8 cellular contexts compared by ENCODE assay signal in genomic region chr1:1122078-1122811, GRCh38. TPM values are rescaled to one million over a fixed set of nuclear protein-coding genes. Genes with fewer than 3 reads are reported as not detected.
DNase-seq lines count a peak whose midpoint lies in the region; ATAC-seq, FAIRE-seq and TF ChIP-seq lines count a peak whose summit lies in the region.

No MANE protein-coding gene starts in this region.

- H3K27ac ChIP-seq in WERI-Rb-1 = peak overlapping the region; percentile 36; the same call in 1 of the 2 replicates

- no peaks in the 10 kb centered on the region; the same call in 1 of the 2 replicates for H3K4me1 ChIP-seq in BE2C

- in situ Hi-C loops in T47D (cut with HindIII; ENCODE audit: low pct_unique_long_range_greater_than_20kb, low sequenced_read_pairs) = no loop called here

- no peaks in the 10 kb centered on the region for H3K9me3 ChIP-seq in BE2C
- no peaks in the 10 kb centered on the region for H3K9me3 ChIP-seq in WERI-Rb-1 (ENCODE audit: severe bottlenecking)

- peak; percentile 85 for TF ChIP-seq CTCF in BE2C (IDR thresholded peaks at IDR 0.05; ENCODE audit: low read depth, low read length)
- peak; percentile 93 for TF ChIP-seq CTCF in WERI-Rb-1 (IDR thresholded peaks at IDR 0.05; ENCODE audit: low read depth, low read length)

- peak; percentile 90 for DNase-seq in BE2C
- peak; percentile 96 for DNase-seq in GM19239 (ENCODE audit: insufficient read length, low spot score)
- peak; percentile 87 for DNase-seq in NAMALWA (ENCODE audit: low spot score)
- DNase-seq in WERI-Rb-1 = peak; percentile 83
- DNase-seq in T47D (ENCODE audit: low read depth in 1 of 2, low spot score in 1 of 2) = peak; percentile 76 to 81
- peak; percentile 84 for DNase-seq in islet precursor cell
- DNase-seq in stimulated activated CD4-positive, alpha-beta T cell treated with anti-CD3 and anti-CD28 coated beads, Interleukin-12 subunit alpha, Interleukin-12 subunit beta, amount 100 ng/mL, for 24 hours (ENCODE audit: low read depth in 2 of 2) = peak; percentile 59 to 78

- no peak for ATAC-seq in GM19351 (IDR thresholded peaks at IDR 0.05; ENCODE audit: unreplicated experiment)

- H3K27me3 ChIP-seq in BE2C (peaks cover 33% of the 10 kb centered on the region), WERI-Rb-1 (ENCODE audit: insufficient read depth, low read depth, severe bottlenecking) (no peaks in the 10 kb centered on the region)

- H3K4me3 ChIP-seq in BE2C (ENCODE audit: low read depth, low read length) (no peak overlapping the region; the same call in 1 of the 2 replicates), WERI-Rb-1 (ENCODE audit: low read depth, low read length) (no peak overlapping the region)

- H3K36me3 ChIP-seq in BE2C = no peaks in the 10 kb centered on the region
- no peaks in the 10 kb centered on the region for H3K36me3 ChIP-seq in WERI-Rb-1

- FAIRE-seq in GM19239 (lab: Jason Lieb, UNC) = peak; percentile 31

RNA-seq across cellular contexts. Expression of gene C1orf159, which starts 6.4 kb away (rescaled TPM):
- polyA plus RNA-seq in BE2C (2012; ENCODE audit: insufficient read depth, insufficient read length, low read depth) = 32.0 TPM

RNA-seq across cellular contexts. Expression of gene RNF223, which starts 48.1 kb away (rescaled TPM):
- polyA plus RNA-seq in BE2C (2012; ENCODE audit: insufficient read depth, insufficient read length, low read depth) = not detected

RNA-seq across cellular contexts. Expression of gene TTLL10, which starts 51.4 kb away (rescaled TPM):
- polyA plus RNA-seq in BE2C (2012; ENCODE audit: insufficient read depth, insufficient read length, low read depth) = not detected
